ENCODE assay signal across 18 cellular contexts in genomic region chr14:50814161-50814560, GRCh38. TPM values are rescaled to one million over a fixed set of nuclear protein-coding genes. Genes with fewer than 3 reads are reported as not detected.
A peak's percentile ranks its signal among the peaks of the same experiment; 100 is the strongest.
DNase-seq lines count a peak whose midpoint lies in the region; ATAC-seq and TF ChIP-seq lines count a peak whose summit lies in the region.
"Had no signal": no experiment of that assay in that cellular context is flagged by ENCODE, and none has a peak within 500 bp of the region (broad histone marks: within the 10 kb centered on the region; RNA-seq: fewer than 3 reads in every experiment).

No MANE protein-coding gene starts in this region.

- in situ Hi-C loops in HAP-1 (cut with MboI; ENCODE audit: low sequenced_read_pairs), result no loop called here

- H3K4me2 ChIP-seq in OCI-LY1 (ENCODE audit: low read length), result peak overlapping the region; percentile 32

- H3K4me3 Mint-ChIP-seq in activated naive CD4-positive, alpha-beta T cell treated with anti-CD3 and anti-CD28 coated beads, Interleukin-2, amount 50 U/mL, for 24 hours, result peak overlapping the region; percentile 41
- H3K4me3 Mint-ChIP-seq in central memory CD8-positive, alpha-beta T cell, result peak overlapping the region; percentile 59
- no peak overlapping the region for H3K4me3 Mint-ChIP-seq in Caco-2 (ENCODE audit: unreplicated experiment)
- H3K4me3 Mint-ChIP-seq: mesothelial cell of epicardium had no signal

- peaks cover 59% of the 10 kb centered on the region for H3K36me3 ChIP-seq in OCI-LY1 (ENCODE audit: insufficient read depth, low read length)
- no peaks in the 10 kb centered on the region for H3K36me3 ChIP-seq in Caco-2 (ENCODE audit: control insufficient read depth, insufficient read depth, low read length)
- H3K36me3 ChIP-seq in HAP-1 (replicated peaks), result peaks cover 3% of the 10 kb centered on the region; the same call in 1 of the 2 replicates

- H3K4me3 ChIP-seq in OCI-LY1 (ENCODE audit: low read depth, low read length, poor library complexity, severe bottlenecking) (peak overlapping the region; percentile 17), Caco-2 (ENCODE audit: low read depth, low read length) (no peak overlapping the region), HAP-1 (no peak overlapping the region), foreskin fibroblast (ENCODE audit: low read depth in 1 of 2, low read length in 2 of 2) (no peak overlapping the region)

- no peak overlapping the region for H2AFZ ChIP-seq in OCI-LY1 (ENCODE audit: low read length)

- peak overlapping the region; percentile 26; the same call in 1 of the 2 replicates for H3K9ac ChIP-seq in OCI-LY1 (ENCODE audit: low read length)

- H3K27ac ChIP-seq in OCI-LY1 (ENCODE audit: low read depth, low read length, poor library complexity, severe bottlenecking), result peak overlapping the region; percentile 72

- peak overlapping the region; percentile 84 for H3K27ac Mint-ChIP-seq in activated naive CD4-positive, alpha-beta T cell treated with anti-CD3 and anti-CD28 coated beads, Interleukin-2, amount 50 U/mL, for 24 hours
- peak overlapping the region; percentile 81 for H3K27ac Mint-ChIP-seq in central memory CD8-positive, alpha-beta T cell (ENCODE audit: low read depth)
- no peak overlapping the region for H3K27ac Mint-ChIP-seq in Caco-2 (ENCODE audit: unreplicated experiment)
- H3K27ac Mint-ChIP-seq: mesothelial cell of epicardium had no signal

- H3K4me1 ChIP-seq in OCI-LY1 (ENCODE audit: insufficient read depth, low read length, severe bottlenecking) (peaks cover 24% of the 10 kb centered on the region), Caco-2 (peaks cover 18% of the 10 kb centered on the region), HAP-1 (peaks cover 24% of the 10 kb centered on the region)

- H3K27me3 ChIP-seq in OCI-LY1 (ENCODE audit: insufficient read depth, low read length) (no peaks in the 10 kb centered on the region), Caco-2 (replicated peaks; ENCODE audit: control insufficient read depth, insufficient read depth, low read length) (no peaks in the 10 kb centered on the region), HAP-1 (ENCODE audit: low read depth) (no peaks in the 10 kb centered on the region)

- H3K9me2 ChIP-seq in OCI-LY1 (ENCODE audit: low read depth, low read length), result no peaks in the 10 kb centered on the region

- no peak for ATAC-seq in central memory CD8-positive, alpha-beta T cell (replicated peaks; ENCODE audit: extremely low read depth, poor library complexity, severe bottlenecking)
- ATAC-seq in GM18870 (IDR thresholded peaks at IDR 0.05; ENCODE audit: unreplicated experiment), result no peak
- ATAC-seq: right cardiac atrium had no signal

- H3K9me3 Mint-ChIP-seq in activated naive CD4-positive, alpha-beta T cell treated with anti-CD3 and anti-CD28 coated beads, Interleukin-2, amount 50 U/mL, for 24 hours, result no peaks in the 10 kb centered on the region
- no peaks in the 10 kb centered on the region for H3K9me3 Mint-ChIP-seq in central memory CD8-positive, alpha-beta T cell
- H3K9me3 Mint-ChIP-seq in Caco-2 (ENCODE audit: unreplicated experiment), result no peaks in the 10 kb centered on the region

- TF ChIP-seq CTCF in OCI-LY1 (IDR thresholded peaks at IDR 0.05; ENCODE audit: low read length) (no peak), Caco-2 (IDR thresholded peaks at IDR 0.05; ENCODE audit: insufficient read depth in 1 of 2, low read depth in 1 of 2, low read length in 1 of 2, severe bottlenecking in 1 of 2, unreplicated experiment in 1 of 2) (no peak), foreskin fibroblast (IDR thresholded peaks at IDR 0.05; ENCODE audit: low read depth, low read length) (no peak)

- no peak for DNase-seq in activated naive CD4-positive, alpha-beta T cell (lab: John Stamatoyannopoulos, UW)
- DNase-seq in central memory CD8-positive, alpha-beta T cell (ENCODE audit: low spot score in 2 of 2), result no peak
- no peak for DNase-seq in Caco-2
- DNase-seq in HAP-1 (ENCODE audit: low spot score in 2 of 2), result no peak
- no peak for DNase-seq in foreskin fibroblast
- DNase-seq: H7, NCI-H1092, NCI-H2107, NCI-H526 treated with DMSO at 0.1 percent for 48 hours, nucleus accumbens, right cardiac atrium, SIG-M5, substantia nigra had no signal

- peaks cover 82% of the 10 kb centered on the region for H3K79me2 ChIP-seq in OCI-LY1 (ENCODE audit: insufficient read depth, low read length)

- H3K36me3 Mint-ChIP-seq in activated naive CD4-positive, alpha-beta T cell treated with anti-CD3 and anti-CD28 coated beads, Interleukin-2, amount 50 U/mL, for 24 hours, result peaks cover 16% of the 10 kb centered on the region
- H3K36me3 Mint-ChIP-seq in central memory CD8-positive, alpha-beta T cell (ENCODE audit: insufficient read depth), result peaks cover 24% of the 10 kb centered on the region
- H3K36me3 Mint-ChIP-seq in Caco-2 (ENCODE audit: insufficient read depth, unreplicated experiment), result no peaks in the 10 kb centered on the region

- H3K9me3 ChIP-seq in OCI-LY1 (ENCODE audit: low read length) (no peaks in the 10 kb centered on the region), Caco-2 (peaks cover 8% of the 10 kb centered on the region; the same call in 1 of the 2 replicates), HAP-1 (no peaks in the 10 kb centered on the region; the same call in 1 of the 2 replicates)

- H3F3A ChIP-seq in OCI-LY1 (ENCODE audit: insufficient read depth, low read length), result no peaks in the 10 kb centered on the region; the same call in 1 of the 2 replicates

- H3K27me3 Mint-ChIP-seq in activated naive CD4-positive, alpha-beta T cell treated with anti-CD3 and anti-CD28 coated beads, Interleukin-2, amount 50 U/mL, for 24 hours, result no peaks in the 10 kb centered on the region
- H3K27me3 Mint-ChIP-seq in central memory CD8-positive, alpha-beta T cell, result no peaks in the 10 kb centered on the region
- H3K27me3 Mint-ChIP-seq in Caco-2 (ENCODE audit: insufficient read depth, unreplicated experiment), result no peaks in the 10 kb centered on the region

- H4K20me1 ChIP-seq in OCI-LY1 (ENCODE audit: insufficient read depth, low read length), result no peaks in the 10 kb centered on the region

- no TSS peak for BruUV-seq in Caco-2 (replicated peaks; lab: Mats Ljungman, UMichigan)

- intact Hi-C loops in Caco-2 (cut with micrococcal nuclease; ENCODE audit: unreplicated experiment), result no loop called here

- CTCF ChIA-PET in Caco-2 (lab: Charles Lee), result no interaction called here

- POLR2A ChIA-PET in Caco-2 (lab: Charles Lee), result no interaction called here

- peaks cover 64% of the 10 kb centered on the region for H3K4me1 Mint-ChIP-seq in activated naive CD4-positive, alpha-beta T cell treated with anti-CD3 and anti-CD28 coated beads, Interleukin-2, amount 50 U/mL, for 24 hours
- peaks cover 60% of the 10 kb centered on the region for H3K4me1 Mint-ChIP-seq in central memory CD8-positive, alpha-beta T cell
- no peaks in the 10 kb centered on the region for H3K4me1 Mint-ChIP-seq in Caco-2 (ENCODE audit: low read depth, unreplicated experiment)

RNA-seq across cellular contexts. Expression of gene NIN, which starts 16.8 kb away (rescaled TPM):
- total RNA-seq in Caco-2 (2022), result 11.2 and 16.9 TPM in 2 replicates

RNA-seq across cellular contexts. Expression of gene ABHD12B, which starts 57.7 kb away (rescaled TPM):
- not detected in 2 replicates for total RNA-seq in Caco-2 (2022)
- total RNA-seq: activated T-helper 1 cell treated with anti-CD3 and anti-CD28 coated beads, Interleukin-12 subunit alpha, Interleukin-12 subunit beta, Interleukin-2, Interleukin-4 antibody, amounts not matched to agents 30 ng/mL and 10 ng/mL and 1 ng/mL, durations not matched to agents 14 hours and 24 hours and 36 hours; right cardiac atrium had no signal
